In genomic region chr6:52227495-52227894, GRCh38 we compare ENCODE assay signal across 11 cellular contexts. TPM values are rescaled to one million over a fixed set of nuclear protein-coding genes. Genes with fewer than 3 reads are reported as not detected.
DNase-seq lines count a peak whose midpoint lies in the region; ATAC-seq and TF ChIP-seq lines count a peak whose summit lies in the region.
"Had no signal": no experiment of that assay in that cellular context is flagged by ENCODE, and none has a peak within 500 bp of the region (broad histone marks: within the 10 kb centered on the region; RNA-seq: fewer than 3 reads in every experiment).

No MANE protein-coding gene starts in this region.

- no peak overlapping the region for H3K4me3 Mint-ChIP-seq in activated CD8-positive, alpha-beta memory T cell treated with anti-CD3 and anti-CD28 coated beads, Interleukin-2, amount 10 ng/mL, durations not matched to agents 7 days and 5 days
- H3K4me3 Mint-ChIP-seq: naive thymus-derived CD8-positive, alpha-beta T cell had no signal

- peak; percentile 91 for DNase-seq in activated CD8-positive, alpha-beta memory T cell treated with anti-CD3 and anti-CD28 coated beads, Interleukin-2, amount 10 ng/mL, durations not matched to agents 7 days and 5 days
- peak; percentile 30 for DNase-seq in stimulated activated CD8-positive, alpha-beta memory T cell treated with anti-CD3 and anti-CD28 coated beads, Interleukin-12 subunit alpha, Interleukin-12 subunit beta, amount 100 ng/mL, for 24 hours (ENCODE audit: extremely low read depth)
- DNase-seq in NCI-H2227 treated with DMSO at 0.1 percent for 48 hours (lab: John Stamatoyannopoulos, UW) (no peak), lower lobe of right lung (no peak), DMS153 (lab: John Stamatoyannopoulos, UW) (no peak), hepatocyte (ENCODE audit: low spot score) (no peak)
- DNase-seq: naive thymus-derived CD8-positive, alpha-beta T cell had no signal

- H3K27ac ChIP-seq in lower lobe of right lung (no peak overlapping the region), hepatocyte (no peak overlapping the region)

- peak; percentile 99 for ATAC-seq in GM19397 (IDR thresholded peaks at IDR 0.05; ENCODE audit: unreplicated experiment)
- peak; percentile 100 for ATAC-seq in HG03039 (IDR thresholded peaks at IDR 0.05; ENCODE audit: unreplicated experiment)
- ATAC-seq in activated CD8-positive, alpha-beta memory T cell treated with anti-CD3 and anti-CD28 coated beads, Interleukin-2, amount 10 ng/mL, durations not matched to agents 7 days and 5 days = peak; percentile 99
- no peak for ATAC-seq in lower lobe of right lung
- ATAC-seq: naive thymus-derived CD8-positive, alpha-beta T cell had no signal

- no peak overlapping the region for H3K27ac Mint-ChIP-seq in activated CD8-positive, alpha-beta memory T cell treated with anti-CD3 and anti-CD28 coated beads, Interleukin-2, amount 10 ng/mL, durations not matched to agents 7 days and 5 days

- H3K4me1 ChIP-seq in lower lobe of right lung (no peaks in the 10 kb centered on the region), hepatocyte (ENCODE audit: insufficient read depth) (no peaks in the 10 kb centered on the region)

- H3K36me3 ChIP-seq in lower lobe of right lung (no peaks in the 10 kb centered on the region), hepatocyte (replicated peaks; ENCODE audit: insufficient read depth, low read depth) (no peaks in the 10 kb centered on the region)

- no peaks in the 10 kb centered on the region for H3K9me2 ChIP-seq in hepatocyte (replicated peaks; ENCODE audit: insufficient read depth)

- H3K9me3 Mint-ChIP-seq in activated CD8-positive, alpha-beta memory T cell treated with anti-CD3 and anti-CD28 coated beads, Interleukin-2, amount 10 ng/mL, durations not matched to agents 7 days and 5 days (ENCODE audit: low read depth) = no peaks in the 10 kb centered on the region
- H3K9me3 Mint-ChIP-seq: naive thymus-derived CD8-positive, alpha-beta T cell had no signal

- CTCF ChIA-PET in activated CD8-positive, alpha-beta memory T cell treated with anti-CD3 and anti-CD28 coated beads, Interleukin-2, amount 10 ng/mL, durations not matched to agents 7 days and 5 days (lab: Charles Lee) = interaction anchor here (1.2 to 1.8 kb wide), 3 partner anchors 15 to 70 kb away, joined by 3 to 6 read pairs (median 4); no protein-coding TSS in a partner anchor

- H3K27me3 ChIP-seq in lower lobe of right lung (ENCODE audit: low read depth) (no peaks in the 10 kb centered on the region), hepatocyte (peaks cover 5% of the 10 kb centered on the region)

- 100% methylated on average over 1 of the region's 1 CpG for WGBS in hepatocyte (ENCODE audit: low lambda C conversion rate, missing lambda C conversion rate)

- peaks cover 35% of the 10 kb centered on the region for H3K4me1 Mint-ChIP-seq in activated CD8-positive, alpha-beta memory T cell treated with anti-CD3 and anti-CD28 coated beads, Interleukin-2, amount 10 ng/mL, durations not matched to agents 7 days and 5 days

- H4K20me1 ChIP-seq in hepatocyte (ENCODE audit: insufficient read depth, poor library complexity, severe bottlenecking) = no peaks in the 10 kb centered on the region

- peaks cover 86% of the 10 kb centered on the region for H3K27me3 Mint-ChIP-seq in activated CD8-positive, alpha-beta memory T cell treated with anti-CD3 and anti-CD28 coated beads, Interleukin-2, amount 10 ng/mL, durations not matched to agents 7 days and 5 days

- no peak overlapping the region for H3K4me2 ChIP-seq in hepatocyte

- no peaks in the 10 kb centered on the region for H3K9me3 ChIP-seq in lower lobe of right lung
- no peaks in the 10 kb centered on the region for H3K9me3 ChIP-seq in hepatocyte (ENCODE audit: low read depth)

- TF ChIP-seq CTCF in lower lobe of right lung (IDR thresholded peaks at IDR 0.05) (no peak), hepatocyte (IDR thresholded peaks at IDR 0.05; ENCODE audit: poor library complexity) (no peak)

- no peak overlapping the region for H3K4me3 ChIP-seq in lower lobe of right lung
- H3K4me3 ChIP-seq in hepatocyte = no peak overlapping the region

- H3K36me3 Mint-ChIP-seq in activated CD8-positive, alpha-beta memory T cell treated with anti-CD3 and anti-CD28 coated beads, Interleukin-2, amount 10 ng/mL, durations not matched to agents 7 days and 5 days = peaks cover 1% of the 10 kb centered on the region
- H3K36me3 Mint-ChIP-seq: naive thymus-derived CD8-positive, alpha-beta T cell had no signal

- no peaks in the 10 kb centered on the region for H3K79me2 ChIP-seq in hepatocyte

- intact Hi-C loops in lower lobe of right lung (cut with DNase I) = no loop called here

- no peak overlapping the region for H2AFZ ChIP-seq in hepatocyte

RNA-seq across cellular contexts. Expression of gene IL17F, which starts 16.8 kb away (rescaled TPM):
- not detected for total RNA-seq in activated CD8-positive, alpha-beta memory T cell treated with anti-CD3 and anti-CD28 coated beads, Interleukin-2, amount 10 ng/mL, durations not matched to agents 7 days and 5 days
- total RNA-seq in lower lobe of right lung (not detected), hepatocyte (not detected in 2 replicates)
- not detected in 2 replicates for polyA plus RNA-seq in hepatocyte
- total RNA-seq: H1; naive thymus-derived CD8-positive, alpha-beta T cell; SK-MEL-5 had no signal

RNA-seq across cellular contexts. Expression of gene IL17A, which starts 41.3 kb away (rescaled TPM):
- not detected for total RNA-seq in activated CD8-positive, alpha-beta memory T cell treated with anti-CD3 and anti-CD28 coated beads, Interleukin-2, amount 10 ng/mL, durations not matched to agents 7 days and 5 days
- total RNA-seq in lower lobe of right lung = not detected
- not detected in 2 replicates for total RNA-seq in hepatocyte
- not detected in 2 replicates for polyA plus RNA-seq in hepatocyte
- total RNA-seq: H1; naive thymus-derived CD8-positive, alpha-beta T cell; SK-MEL-5 had no signal
- polyA plus RNA-seq: H1; naive thymus-derived CD8-positive, alpha-beta T cell had no signal

RNA-seq across cellular contexts. Expression of gene MCM3, which starts 57.0 kb away (rescaled TPM):
- 100 to 1,000 TPM; 248 to 262 TPM for total RNA-seq in activated CD8-positive, alpha-beta memory T cell treated with anti-CD3 and anti-CD28 coated beads, Interleukin-2, amount 10 ng/mL, durations not matched to agents 7 days and 5 days
- total RNA-seq in lower lobe of right lung (25.6 TPM), hepatocyte (36.4 and 40.7 TPM in 2 replicates)
- 32.6 and 33.8 TPM in 2 replicates for polyA plus RNA-seq in hepatocyte

Comparison
In these comparisons a context has a peak if more than half of its experiments do, and no peak if none do; other contexts are left out.
1. ATAC-seq: peak in GM19397 (single experiment), HG03039 (single experiment) and activated CD8-positive, alpha-beta memory T cell treated with anti-CD3 and anti-CD28 coated beads, Interleukin-2, amount 10 ng/mL, durations not matched to agents 7 days and 5 days (single experiment); none in lower lobe of right lung (0 of 2).
2. DNase-seq: peak in activated CD8-positive, alpha-beta memory T cell treated with anti-CD3 and anti-CD28 coated beads, Interleukin-2, amount 10 ng/mL, durations not matched to agents 7 days and 5 days (single experiment) and stimulated activated CD8-positive, alpha-beta memory T cell treated with anti-CD3 and anti-CD28 coated beads, Interleukin-12 subunit alpha, Interleukin-12 subunit beta, amount 100 ng/mL, for 24 hours (single experiment); none in NCI-H2227 treated with DMSO at 0.1 percent for 48 hours (single experiment), lower lobe of right lung (single experiment), DMS153 (single experiment) and hepatocyte (single experiment).